9 cellular contexts compared by ENCODE assay signal in the genomic region with DNA sequence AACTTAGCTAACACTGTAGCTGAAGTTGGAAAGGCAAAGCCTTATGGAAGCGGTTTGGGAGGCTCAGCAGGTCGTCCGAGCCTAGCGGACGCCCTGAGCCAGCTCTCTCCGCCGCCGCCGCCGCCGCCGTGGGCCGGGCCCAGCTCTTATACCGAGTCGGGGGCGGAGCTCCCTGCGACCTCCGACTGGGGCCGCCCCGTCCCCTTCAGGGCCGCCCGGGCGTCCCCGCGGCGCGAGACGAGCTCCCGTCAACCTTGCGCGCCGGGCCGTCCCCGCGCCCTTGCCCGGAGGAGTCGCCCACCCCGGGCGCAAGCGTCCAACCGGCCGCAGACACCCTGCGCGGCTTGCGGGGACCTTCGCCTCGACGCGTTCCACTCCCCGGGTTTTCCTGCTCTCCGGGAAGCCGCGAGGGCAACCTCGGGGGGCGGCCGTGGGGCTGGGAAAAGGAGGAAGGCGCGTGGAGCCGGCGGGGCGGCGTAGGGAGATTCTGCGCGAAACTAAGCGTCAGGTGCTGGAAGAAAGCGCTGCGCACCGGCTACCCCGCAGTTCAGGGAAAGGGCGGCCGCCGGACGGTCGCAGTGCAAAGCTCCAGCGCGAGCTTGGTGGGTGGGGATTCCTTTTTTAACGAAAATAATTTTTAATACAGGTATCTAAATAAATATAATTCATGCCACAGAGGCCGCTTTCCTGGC. TPM values are rescaled to one million over a fixed set of nuclear protein-coding genes. Genes with fewer than 3 reads are reported as not detected.
DNase-seq lines count a peak whose midpoint lies in the region; ATAC-seq and TF ChIP-seq lines count a peak whose summit lies in the region.
"Had no signal": no experiment of that assay in that cellular context is flagged by ENCODE, and none has a peak within 500 bp of the region (broad histone marks: within the 10 kb centered on the region; RNA-seq: fewer than 3 reads in every experiment).

Gene SLC40A1, minus strand, starts transcription at position 125 of the 692 bp plus-strand sequence. CDS start 326 bp downstream, outside the sequence.

- 0 to 1% methylated on average over 41 to 45 of the region's 78 CpGs for WGBS in lower leg skin, 2 donors

- peak; percentile 69 for DNase-seq in EL
- DNase-seq in NCI-H2227 treated with DMSO at 0.1 percent for 48 hours (lab: John Stamatoyannopoulos, UW) = peak; percentile 83
- peak; percentile 49 to 59 for DNase-seq in activated CD4-positive, alpha-beta T cell treated with anti-CD3 and anti-CD28 coated beads, Interleukin-2, amount 50 U/mL, for 4 hours
- peak in 5 of 10 donors; percentile 21 to 66 (median 53) for DNase-seq in dorsolateral prefrontal cortex
- peak; percentile 56 to 93 for DNase-seq in lower leg skin (ENCODE audit: low spot score in 2 of 2)
- peak; percentile 53 to 66 for DNase-seq in stimulated activated CD4-positive, alpha-beta T cell treated with anti-CD3 and anti-CD28 coated beads, Interleukin-2, amount 100 ng/mL, for 48 hours
- DNase-seq in UCSD-AML1 (lab: John Stamatoyannopoulos, UW; ENCODE audit: unreplicated experiment) = no peak

- TF ChIP-seq CTCF in dorsolateral prefrontal cortex (IDR thresholded peaks at IDR 0.05 in 54 of 56, conservative IDR thresholded peaks at IDR 0.05 in 2 of 56; ENCODE audit: low read depth in 1 of 56, partially characterized antibody in 56 of 56) (peak in 1 of 56 donors; percentile 7), lower leg skin (IDR thresholded peaks at IDR 0.05) (no peak)

- H3K27ac ChIP-seq in dorsolateral prefrontal cortex = peak within 1 kb of the TSS in 57 of 59 donors; percentile 10 to 91 (median 77)
- H3K27ac ChIP-seq: epithelial cell of prostate had no signal

- intact Hi-C loops in dorsolateral prefrontal cortex (cut with DNase I) = no loop called here
- intact Hi-C loops in lower leg skin (cut with DNase I; ENCODE audit: low total_unique reads) = no loop called here

- peak in 1 of 2 donors; percentile 71 for TF ChIP-seq POLR2A in lower leg skin (IDR thresholded peaks at IDR 0.05)

- peaks cover 0 to 42% (median 5%) of the 10 kb centered on the region in 45 donors for H3K27me3 ChIP-seq in dorsolateral prefrontal cortex

- H3K4me3 ChIP-seq in dorsolateral prefrontal cortex = peak within 1 kb of the TSS; percentile 45 to 79 (median 63)
- peak within 1 kb of the TSS; percentile 71 for H3K4me3 ChIP-seq in lower leg skin (ENCODE audit: low read depth, poor library complexity, severe bottlenecking)

- peak; percentile 64 for ATAC-seq in HG02623 (IDR thresholded peaks at IDR 0.05; ENCODE audit: unreplicated experiment)

RNA-seq across cellular contexts. Expression of gene SLC40A1, which starts in this region (rescaled TPM):
- total RNA-seq in dorsolateral prefrontal cortex (10 to 100 TPM in 23 of 120 experiments, 1 to 10 TPM in 97; 2.6 to 13.9 (median 7.7) TPM), lower leg skin (10 to 100 TPM; 16.0 to 33.1 (median 18.1) TPM)
